ENCODE assay signal across 2 cellular contexts in the genomic region with DNA sequence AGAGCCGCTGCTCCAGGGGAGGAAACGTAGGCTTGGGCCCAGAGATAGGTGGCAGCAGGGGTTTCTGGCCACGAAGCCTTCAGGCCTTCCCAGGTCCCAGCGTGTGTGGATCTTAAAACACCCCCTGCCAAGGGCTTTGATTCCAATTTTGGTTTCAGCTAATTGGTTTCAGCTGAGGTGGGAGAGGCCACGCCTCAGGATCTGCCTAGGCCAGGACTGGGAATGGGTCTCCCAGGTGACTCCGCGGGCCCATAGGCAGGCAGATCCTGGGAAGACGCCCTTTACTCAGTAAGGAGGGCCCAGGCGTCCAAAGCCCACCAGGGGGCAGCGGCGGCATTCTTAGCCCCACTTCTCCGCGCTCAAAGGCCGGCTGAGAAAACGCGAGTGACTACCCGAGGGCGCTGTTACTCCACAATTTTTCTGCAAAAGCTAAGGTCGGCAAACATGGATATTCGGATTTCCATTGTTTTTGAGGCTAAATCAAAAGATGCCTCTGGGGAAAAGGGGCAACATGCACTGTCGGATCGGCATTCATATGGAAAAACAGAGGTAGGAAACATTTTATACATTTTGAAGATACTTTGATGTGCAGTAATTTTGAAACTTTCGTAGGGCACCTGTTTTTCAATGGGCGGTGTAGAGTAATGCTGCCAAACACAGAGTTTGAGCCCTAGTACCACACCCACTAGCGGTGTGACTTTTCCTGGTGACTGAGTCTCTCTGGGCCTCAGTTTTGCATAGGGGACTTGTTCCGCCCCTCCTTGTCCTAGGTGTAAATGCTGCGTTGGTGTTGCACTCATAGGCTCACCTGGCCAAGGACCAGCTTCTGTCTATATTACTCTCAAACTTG.
TF ChIP-seq lines count a peak whose summit lies in the region.

No MANE protein-coding gene starts in this region.

TF ChIP-seq in IMR-90, 13 proteins besides CTCF, POLR2A, EP300 and RAD21:
- no peak for TF ChIP-seq RCOR1 (IDR thresholded peaks at IDR 0.05; ENCODE audit: insufficient replicate concordance, low read length)
- TF ChIP-seq SMC3 (IDR thresholded peaks at IDR 0.05; ENCODE audit: low read depth, low read length) = peak; percentile 100
- peak; percentile 53 for TF ChIP-seq MAFK (IDR thresholded peaks at IDR 0.05; ENCODE audit: low read depth, low read length)
- TF ChIP-seq MAZ (IDR thresholded peaks at IDR 0.05; ENCODE audit: borderline replicate concordance, low read depth, low read length) = 0 out of 2 replicates have a peak, but pooled peaks have one; percentile 40
- TF ChIP-seq, protein P1, sequence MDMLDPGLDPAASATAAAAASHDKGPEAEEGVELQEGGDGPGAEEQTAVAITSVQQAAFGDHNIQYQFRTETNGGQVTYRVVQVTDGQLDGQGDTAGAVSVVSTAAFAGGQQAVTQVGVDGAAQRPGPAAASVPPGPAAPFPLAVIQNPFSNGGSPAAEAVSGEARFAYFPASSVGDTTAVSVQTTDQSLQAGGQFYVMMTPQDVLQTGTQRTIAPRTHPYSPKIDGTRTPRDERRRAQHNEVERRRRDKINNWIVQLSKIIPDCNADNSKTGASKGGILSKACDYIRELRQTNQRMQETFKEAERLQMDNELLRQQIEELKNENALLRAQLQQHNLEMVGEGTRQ (IDR thresholded peaks at IDR 0.05; ENCODE audit: low read depth, low read length) = no peak
- TF ChIP-seq RFX5 (IDR thresholded peaks at IDR 0.05; ENCODE audit: low read depth, low read length) = no peak

TF ChIP-seq in neural cell, 6 proteins besides CTCF, POLR2A, EP300 and RAD21:
- TF ChIP-seq REST (IDR thresholded peaks at IDR 0.05; ENCODE audit: borderline replicate concordance) = no peak
- no peak for TF ChIP-seq POLR2AphosphoS5 (IDR thresholded peaks at IDR 0.05)
- no peak for TF ChIP-seq EZH2 (IDR thresholded peaks at IDR 0.05; ENCODE audit: borderline replicate concordance, insufficient read depth, low read length, poor library complexity, severe bottlenecking)
- TF ChIP-seq TAF1 (IDR thresholded peaks at IDR 0.05; ENCODE audit: low read depth) = no peak
- no peak for TF ChIP-seq MXI1 (conservative IDR thresholded peaks at IDR 0.05; ENCODE audit: poor library complexity, severe bottlenecking)
- TF ChIP-seq SMC3 (conservative IDR thresholded peaks at IDR 0.05; ENCODE audit: poor library complexity) = peak; percentile 96
